In the genomic region with DNA sequence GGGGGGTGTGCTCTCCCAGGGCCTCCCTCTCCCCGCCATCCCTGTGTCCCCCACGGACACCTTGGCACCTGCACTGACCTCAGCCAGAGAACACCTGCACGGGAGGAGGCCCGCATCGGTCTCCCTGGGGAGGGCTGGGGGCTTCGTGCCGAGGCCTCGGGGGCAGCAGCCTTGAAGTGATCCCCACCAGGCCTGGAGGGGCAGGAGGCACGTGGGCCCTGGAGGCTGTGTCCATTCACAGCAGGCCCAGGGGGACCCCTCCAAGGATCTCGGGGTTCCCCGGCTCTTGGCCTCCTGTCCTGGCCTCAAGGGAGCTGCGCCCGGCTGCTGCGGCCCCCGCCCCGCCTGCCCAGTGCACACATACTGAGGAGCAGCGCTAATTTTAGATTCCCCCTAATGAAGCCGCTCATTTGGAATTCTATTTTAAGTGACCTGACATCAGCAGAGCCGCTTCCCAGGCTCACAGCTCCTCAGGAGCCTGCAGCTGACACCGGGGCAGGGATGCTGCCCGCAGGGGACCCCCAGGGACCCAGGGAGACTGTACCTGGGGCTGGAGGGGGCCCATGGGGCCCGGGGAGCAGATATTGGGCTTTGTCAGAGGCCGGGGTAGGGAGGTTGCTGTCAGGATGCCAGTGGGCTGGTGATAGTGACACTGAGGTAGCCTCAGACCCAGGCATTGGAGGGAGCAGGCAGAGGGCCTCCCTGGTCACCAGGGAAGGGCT, we compare ENCODE assay signal across 1 cellular context.
A peak's percentile ranks its signal among the peaks of the same experiment; 100 is the strongest.
TF ChIP-seq lines count a peak whose summit lies in the region.

No MANE protein-coding gene starts in this region.

TF ChIP-seq in K562, 482 proteins besides CTCF, POLR2A, EP300 and RAD21:
- TF ChIP-seq RBM22 (IDR thresholded peaks at IDR 0.05; ENCODE audit: low read depth, low read length, poor library complexity, severe bottlenecking) (peak; percentile 71), THRA (IDR thresholded peaks at IDR 0.05) (no peak), POLR2G (IDR thresholded peaks at IDR 0.05; ENCODE audit: low read depth, low read length) (peak; percentile 68)
TF ChIP-seq in K562: peak in this region for 2.
